ENCODE assay signal across 17 cellular contexts in genomic region chr16:89586853-89587252, GRCh38. TPM values are rescaled to one million over a fixed set of nuclear protein-coding genes. Genes with fewer than 3 reads are reported as not detected.
A peak's percentile ranks its signal among the peaks of the same experiment; 100 is the strongest.
DNase-seq lines count a peak whose midpoint lies in the region; ATAC-seq and TF ChIP-seq lines count a peak whose summit lies in the region.
"Had no signal": no experiment of that assay in that cellular context is flagged by ENCODE, and none has a peak within 500 bp of the region (broad histone marks: within the 10 kb centered on the region; RNA-seq: fewer than 3 reads in every experiment).

No MANE protein-coding gene starts in this region.

- H4K20me1 ChIP-seq in fibroblast of lung (ENCODE audit: control insufficient read depth, extremely low read depth, insufficient read depth, low read length) = no peaks in the 10 kb centered on the region

- CTCF ChIA-PET in Panc1 (lab: Charles Lee) = no interaction called here

- H3K27me3 Mint-ChIP-seq in activated T-cell treated with anti-CD3 and anti-CD28 coated beads, Interleukin-2, amount 50 U/mL, for 72 hours (ENCODE audit: low read depth) = no peaks in the 10 kb centered on the region
- H3K27me3 Mint-ChIP-seq: activated naive CD8-positive, alpha-beta T cell had no signal

- H3K4me1 Mint-ChIP-seq in activated T-cell treated with anti-CD3 and anti-CD28 coated beads, Interleukin-2, amount 50 U/mL, for 72 hours (ENCODE audit: low read depth) = no peaks in the 10 kb centered on the region

- no TSS peak for BruUV-seq in Panc1 (replicated peaks; lab: Mats Ljungman, UMichigan)

- H3K4me3 ChIP-seq in Panc1 (ENCODE audit: low read depth in 2 of 2, low read length in 2 of 2) (no peak overlapping the region), fibroblast of lung (replicated peaks in 1 of 4; ENCODE audit: control extremely low read depth in 1 of 4, insufficient read depth in 1 of 4, low read depth in 3 of 4, low read length in 4 of 4) (no peak overlapping the region), transverse colon (no peak overlapping the region)
- H3K4me3 ChIP-seq: thyroid gland had no signal

- in situ Hi-C loops in Panc1 (cut with HindIII; ENCODE audit: low pct_unique_long_range_greater_than_20kb, low sequenced_read_pairs) (no loop called here), transverse colon (cut with MboI; ENCODE audit: low pct_ligation_motif_present in 1 of 4, low pct_unique_long_range_greater_than_20kb in 1 of 4, low sequenced_read_pairs in 3 of 4) (no loop called here)

- H3K36me3 ChIP-seq in Panc1 (ENCODE audit: control insufficient read depth, insufficient read depth, low read length) (no peaks in the 10 kb centered on the region; the same call in 1 of the 2 replicates), fibroblast of lung (ENCODE audit: control insufficient read depth, insufficient read depth, low read length) (peaks cover 4% of the 10 kb centered on the region), transverse colon (no peaks in the 10 kb centered on the region)
- H3K36me3 ChIP-seq: thyroid gland had no signal

- no peak for TF ChIP-seq POLR2A in transverse colon (IDR thresholded peaks at IDR 0.05)

- TF ChIP-seq EP300 in transverse colon (IDR thresholded peaks at IDR 0.05; ENCODE audit: low read depth) = no peak

- WGBS in transverse colon (ENCODE audit: low coverage in 1 of 2), 2 donors = 83% methylated on average over 10 of the region's 25 CpGs; no CpG with 5 or more reads in 1 of the 2 donors

- peaks cover 0 to 2% of the 10 kb centered on the region in 2 donors for H3K36me3 Mint-ChIP-seq in activated T-cell treated with anti-CD3 and anti-CD28 coated beads, Interleukin-2, amount 50 U/mL, for 72 hours (ENCODE audit: insufficient read depth in 2 of 2)
- H3K36me3 Mint-ChIP-seq: activated naive CD8-positive, alpha-beta T cell had no signal

- H3K27me3 ChIP-seq in Panc1 (ENCODE audit: control insufficient read depth, insufficient read depth, low read length) (no peaks in the 10 kb centered on the region), fibroblast of lung (ENCODE audit: control insufficient read depth, insufficient read depth, low read length) (no peaks in the 10 kb centered on the region), transverse colon (no peaks in the 10 kb centered on the region)
- H3K27me3 ChIP-seq: thyroid gland had no signal

- POLR2A ChIA-PET in Panc1 (lab: Charles Lee) = no interaction called here

- H3K27ac ChIP-seq in Panc1 (ENCODE audit: low read length) = 0 out of 2 replicates have a peak overlapping the region, but pooled peaks have one; percentile 12
- peak overlapping the region; percentile 27 for H3K27ac ChIP-seq in fibroblast of lung (ENCODE audit: insufficient read depth, low read length)
- no peak overlapping the region for H3K27ac ChIP-seq in transverse colon
- H3K27ac ChIP-seq: thyroid gland had no signal

- peak; percentile 46 to 47 for ATAC-seq in activated T-cell treated with anti-CD3 and anti-CD28 coated beads, Interleukin-2, amount 50 U/mL, for 72 hours (replicated peaks in 1 of 2)
- no peak; the same call in 1 of the 2 replicates for ATAC-seq in Panc1
- ATAC-seq in HG03139 (IDR thresholded peaks at IDR 0.05; ENCODE audit: unreplicated experiment) = no peak

- H2AFZ ChIP-seq in fibroblast of lung (ENCODE audit: low read length) = no peak overlapping the region

- H3K9me3 Mint-ChIP-seq in activated T-cell treated with anti-CD3 and anti-CD28 coated beads, Interleukin-2, amount 50 U/mL, for 72 hours = no peaks in the 10 kb centered on the region

- intact Hi-C loops in Panc1 (cut with micrococcal nuclease; ENCODE audit: unreplicated experiment) = no loop called here
- intact Hi-C loops in transverse colon (cut with DNase I; ENCODE audit: low total_unique reads) = no loop called here

- no peaks in the 10 kb centered on the region for H3K9me3 ChIP-seq in Panc1 (ENCODE audit: control insufficient read depth, insufficient read depth, low read depth, low read length)
- no peaks in the 10 kb centered on the region for H3K9me3 ChIP-seq in fibroblast of lung (ENCODE audit: control insufficient read depth, insufficient read depth, low read depth, low read length)
- no peaks in the 10 kb centered on the region for H3K9me3 ChIP-seq in transverse colon
- H3K9me3 ChIP-seq: thyroid gland had no signal

- no peak overlapping the region for H3K9ac ChIP-seq in fibroblast of lung (ENCODE audit: insufficient read depth, low read length)

- TF ChIP-seq CTCF in Panc1 (IDR thresholded peaks at IDR 0.05) (no peak), fibroblast of lung (conservative IDR thresholded peaks at IDR 0.05 in 1 of 2, IDR thresholded peaks at IDR 0.05 in 1 of 2; ENCODE audit: low read depth in 1 of 2, low read length in 2 of 2) (no peak), transverse colon (IDR thresholded peaks at IDR 0.05) (no peak)

- no peak overlapping the region for H3K4me3 Mint-ChIP-seq in activated T-cell treated with anti-CD3 and anti-CD28 coated beads, Interleukin-2, amount 50 U/mL, for 72 hours
- H3K4me3 Mint-ChIP-seq: activated naive CD8-positive, alpha-beta T cell had no signal

- H3K4me1 ChIP-seq in Panc1 (ENCODE audit: control insufficient read depth, insufficient read depth, low read length) (peaks cover 8% of the 10 kb centered on the region), fibroblast of lung (ENCODE audit: control insufficient read depth, extremely low read depth, insufficient read depth, low read length) (peaks cover 9% of the 10 kb centered on the region), transverse colon (peaks cover 0 to 10% (median 6%) of the 10 kb centered on the region in 4 donors)

- no peaks in the 10 kb centered on the region for H3K79me2 ChIP-seq in fibroblast of lung (ENCODE audit: control insufficient read depth, insufficient read depth, low read length)

- peak in 1 of 2 donors; percentile 28 for DNase-seq in activated T-cell treated with anti-CD3 and anti-CD28 coated beads, Interleukin-2, amount 50 U/mL, for 72 hours
- DNase-seq in activated T-cell treated with anti-CD3 and anti-CD28 coated beads, Interleukin-2, amount 50 U/mL, for 1 hour = no peak
- DNase-seq in Panc1 (ENCODE audit: low read depth, low spot score) (no peak), fibroblast of lung (ENCODE audit: low read depth in 2 of 2) (peak; percentile 37 to 52), transverse colon (peak; percentile 54), cortex of kidney (lab: John Stamatoyannopoulos, UW) (no peak), germinal center (ENCODE audit: low spot score) (no peak)
- DNase-seq: cerebellar nuclear complex, hypothalamus, mammary epithelial cell, NCI-H1436, NCI-H524 had no signal

- no peak overlapping the region for H3K4me2 ChIP-seq in fibroblast of lung (ENCODE audit: extremely low read depth, insufficient read depth, low read length)

- H3K27ac Mint-ChIP-seq in activated T-cell treated with anti-CD3 and anti-CD28 coated beads, Interleukin-2, amount 50 U/mL, for 72 hours = no peak overlapping the region
- H3K27ac Mint-ChIP-seq: activated naive CD8-positive, alpha-beta T cell had no signal

RNA-seq across cellular contexts. Expression of gene CPNE7, which starts 11.3 kb away (rescaled TPM):
- 10 to 100 TPM; 10.9 to 11.4 TPM for total RNA-seq in activated T-cell treated with anti-CD3 and anti-CD28 coated beads, Interleukin-2, amount 50 U/mL, for 72 hours
- 32.7 TPM for total RNA-seq in Panc1 (2021; ENCODE audit: unreplicated experiment)
- 46.0 TPM for polyA plus RNA-seq in Panc1 (2012; ENCODE audit: insufficient read length)
- total RNA-seq in fibroblast of lung = 13.1 and 53.0 TPM in 2 replicates
- 10.2 and 14.5 TPM in 2 replicates for polyA plus RNA-seq in fibroblast of lung
- polyA plus RNA-seq in fibroblast of lung (2012) = 9.4 and 14.1 TPM in 2 replicates
- polyA minus RNA-seq in fibroblast of lung (ENCODE audit: low replicate concordance) = 8.0 and 15.7 TPM in 2 replicates
- 1 to 10 TPM in 1 of 4 donors, under 1 TPM in 2, not detected in 1; 0.41 to 5.0 (median 0.79) TPM for total RNA-seq in transverse colon

RNA-seq across cellular contexts. Expression of gene RPL13, which starts 26.4 kb away (rescaled TPM):
- 1,000 to 10,000 TPM; 3,140 to 3,274 TPM for total RNA-seq in activated T-cell treated with anti-CD3 and anti-CD28 coated beads, Interleukin-2, amount 50 U/mL, for 72 hours
- 965 TPM for total RNA-seq in Panc1 (2021; ENCODE audit: unreplicated experiment)
- 1,813 TPM for polyA plus RNA-seq in Panc1 (2012; ENCODE audit: insufficient read length)
- total RNA-seq in fibroblast of lung = 3,823 and 3,824 TPM in 2 replicates
- polyA plus RNA-seq in fibroblast of lung = 1,441 and 1,442 TPM in 2 replicates
- polyA plus RNA-seq in fibroblast of lung (2012) = 2,548 and 2,943 TPM in 2 replicates
- 716 and 909 TPM in 2 replicates for polyA minus RNA-seq in fibroblast of lung (ENCODE audit: low replicate concordance)
- 1,000 to 10,000 TPM; 3,190 to 3,814 (median 3,321) TPM for total RNA-seq in transverse colon

RNA-seq across cellular contexts. Expression of gene DPEP1, which starts 26.6 kb away (rescaled TPM):
- total RNA-seq in activated T-cell treated with anti-CD3 and anti-CD28 coated beads, Interleukin-2, amount 50 U/mL, for 72 hours = not detected
- total RNA-seq in Panc1 (2021; ENCODE audit: unreplicated experiment) = 0.18 TPM
- 0.78 TPM for polyA plus RNA-seq in Panc1 (2012; ENCODE audit: insufficient read length)
- total RNA-seq in fibroblast of lung = under 0.01 and 0.17 TPM in 2 replicates
- not detected in 2 replicates for polyA plus RNA-seq in fibroblast of lung
- not detected in 2 replicates for polyA plus RNA-seq in fibroblast of lung (2012)
- polyA minus RNA-seq in fibroblast of lung (ENCODE audit: low replicate concordance) = not detected in 2 replicates
- total RNA-seq in transverse colon = 1 to 10 TPM in 3 of 4 donors, not detected in 1; 1.3 to 4.0 (median 1.4) TPM
- total RNA-seq: activated CD8-positive, alpha-beta memory T cell treated with anti-CD3 and anti-CD28 coated beads for 36 hours; mammary epithelial cell; osteocyte had no signal
- polyA plus RNA-seq: mammary epithelial cell had no signal

Comparison
In these comparisons a context has a peak if more than half of its experiments do, and no peak if none do; other contexts are left out.
1. ATAC-seq: peak in activated T-cell treated with anti-CD3 and anti-CD28 coated beads, Interleukin-2, amount 50 U/mL, for 72 hours (2 of 2); none in Panc1 (single experiment) and HG03139 (single experiment).
2. DNase-seq: peak in fibroblast of lung (2 of 2) and transverse colon (single experiment); none in activated T-cell treated with anti-CD3 and anti-CD28 coated beads, Interleukin-2, amount 50 U/mL, for 1 hour (single experiment), Panc1 (single experiment), cortex of kidney (single experiment) and germinal center (single experiment).
3. H3K27ac ChIP-seq: peak in Panc1 (single experiment) and fibroblast of lung (single experiment); none in transverse colon (0 of 4).